ENCODE assay signal across 2 cellular contexts in the genomic region with DNA sequence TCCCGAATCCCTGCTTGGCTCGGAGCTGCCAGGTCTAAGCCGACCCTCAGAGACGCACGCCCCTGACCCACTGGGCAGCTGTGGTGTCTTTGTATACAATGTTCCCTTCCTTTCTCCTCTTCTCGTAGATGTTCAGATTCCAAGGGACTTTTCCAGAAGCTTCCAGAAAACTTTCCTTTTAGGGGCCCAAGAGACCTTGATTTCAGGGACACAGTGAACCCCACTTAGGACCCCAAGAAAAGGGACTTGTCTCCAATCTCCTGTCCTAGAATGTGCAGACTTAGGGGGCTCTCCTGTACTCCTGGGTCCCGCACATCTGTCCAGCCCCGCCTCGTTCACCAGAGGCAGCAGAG.
TF ChIP-seq lines count a peak whose summit lies in the region.

No MANE protein-coding gene starts in this region.

TF ChIP-seq in HCT116, 20 proteins besides CTCF, POLR2A, EP300 and RAD21 (continued from another document):
- TF ChIP-seq, protein P1, sequence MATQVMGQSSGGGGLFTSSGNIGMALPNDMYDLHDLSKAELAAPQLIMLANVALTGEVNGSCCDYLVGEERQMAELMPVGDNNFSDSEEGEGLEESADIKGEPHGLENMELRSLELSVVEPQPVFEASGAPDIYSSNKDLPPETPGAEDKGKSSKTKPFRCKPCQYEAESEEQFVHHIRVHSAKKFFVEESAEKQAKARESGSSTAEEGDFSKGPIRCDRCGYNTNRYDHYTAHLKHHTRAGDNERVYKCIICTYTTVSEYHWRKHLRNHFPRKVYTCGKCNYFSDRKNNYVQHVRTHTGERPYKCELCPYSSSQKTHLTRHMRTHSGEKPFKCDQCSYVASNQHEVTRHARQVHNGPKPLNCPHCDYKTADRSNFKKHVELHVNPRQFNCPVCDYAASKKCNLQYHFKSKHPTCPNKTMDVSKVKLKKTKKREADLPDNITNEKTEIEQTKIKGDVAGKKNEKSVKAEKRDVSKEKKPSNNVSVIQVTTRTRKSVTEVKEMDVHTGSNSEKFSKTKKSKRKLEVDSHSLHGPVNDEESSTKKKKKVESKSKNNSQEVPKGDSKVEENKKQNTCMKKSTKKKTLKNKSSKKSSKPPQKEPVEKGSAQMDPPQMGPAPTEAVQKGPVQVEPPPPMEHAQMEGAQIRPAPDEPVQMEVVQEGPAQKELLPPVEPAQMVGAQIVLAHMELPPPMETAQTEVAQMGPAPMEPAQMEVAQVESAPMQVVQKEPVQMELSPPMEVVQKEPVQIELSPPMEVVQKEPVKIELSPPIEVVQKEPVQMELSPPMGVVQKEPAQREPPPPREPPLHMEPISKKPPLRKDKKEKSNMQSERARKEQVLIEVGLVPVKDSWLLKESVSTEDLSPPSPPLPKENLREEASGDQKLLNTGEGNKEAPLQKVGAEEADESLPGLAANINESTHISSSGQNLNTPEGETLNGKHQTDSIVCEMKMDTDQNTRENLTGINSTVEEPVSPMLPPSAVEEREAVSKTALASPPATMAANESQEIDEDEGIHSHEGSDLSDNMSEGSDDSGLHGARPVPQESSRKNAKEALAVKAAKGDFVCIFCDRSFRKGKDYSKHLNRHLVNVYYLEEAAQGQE (IDR thresholded peaks at IDR 0.05; ENCODE audit: low read depth), result no peak
- TF ChIP-seq CEBPB (IDR thresholded peaks at IDR 0.05; ENCODE audit: low read depth) (no peak), FOSL1 (IDR thresholded peaks at IDR 0.05; ENCODE audit: low read depth) (no peak), POLR2AphosphoS5 (IDR thresholded peaks at IDR 0.05; ENCODE audit: low read depth, low read length) (no peak), EZH2 (IDR thresholded peaks at IDR 0.05) (no peak), SRF (IDR thresholded peaks at IDR 0.05; ENCODE audit: low read depth) (no peak)
- TF ChIP-seq, protein P2, sequence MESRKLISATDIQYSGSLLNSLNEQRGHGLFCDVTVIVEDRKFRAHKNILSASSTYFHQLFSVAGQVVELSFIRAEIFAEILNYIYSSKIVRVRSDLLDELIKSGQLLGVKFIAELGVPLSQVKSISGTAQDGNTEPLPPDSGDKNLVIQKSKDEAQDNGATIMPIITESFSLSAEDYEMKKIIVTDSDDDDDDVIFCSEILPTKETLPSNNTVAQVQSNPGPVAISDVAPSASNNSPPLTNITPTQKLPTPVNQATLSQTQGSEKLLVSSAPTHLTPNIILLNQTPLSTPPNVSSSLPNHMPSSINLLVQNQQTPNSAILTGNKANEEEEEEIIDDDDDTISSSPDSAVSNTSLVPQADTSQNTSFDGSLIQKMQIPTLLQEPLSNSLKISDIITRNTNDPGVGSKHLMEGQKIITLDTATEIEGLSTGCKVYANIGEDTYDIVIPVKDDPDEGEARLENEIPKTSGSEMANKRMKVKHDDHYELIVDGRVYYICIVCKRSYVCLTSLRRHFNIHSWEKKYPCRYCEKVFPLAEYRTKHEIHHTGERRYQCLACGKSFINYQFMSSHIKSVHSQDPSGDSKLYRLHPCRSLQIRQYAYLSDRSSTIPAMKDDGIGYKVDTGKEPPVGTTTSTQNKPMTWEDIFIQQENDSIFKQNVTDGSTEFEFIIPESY (IDR thresholded peaks at IDR 0.05; ENCODE audit: extremely low read depth, insufficient replicate concordance, low read length), result no peak
- TF ChIP-seq, protein P3, sequence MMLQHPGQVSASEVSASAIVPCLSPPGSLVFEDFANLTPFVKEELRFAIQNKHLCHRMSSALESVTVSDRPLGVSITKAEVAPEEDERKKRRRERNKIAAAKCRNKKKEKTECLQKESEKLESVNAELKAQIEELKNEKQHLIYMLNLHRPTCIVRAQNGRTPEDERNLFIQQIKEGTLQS (IDR thresholded peaks at IDR 0.05), result no peak

TF ChIP-seq in K562, 482 proteins besides CTCF, POLR2A, EP300 and RAD21 (continued from another document):
- TF ChIP-seq, protein P4, sequence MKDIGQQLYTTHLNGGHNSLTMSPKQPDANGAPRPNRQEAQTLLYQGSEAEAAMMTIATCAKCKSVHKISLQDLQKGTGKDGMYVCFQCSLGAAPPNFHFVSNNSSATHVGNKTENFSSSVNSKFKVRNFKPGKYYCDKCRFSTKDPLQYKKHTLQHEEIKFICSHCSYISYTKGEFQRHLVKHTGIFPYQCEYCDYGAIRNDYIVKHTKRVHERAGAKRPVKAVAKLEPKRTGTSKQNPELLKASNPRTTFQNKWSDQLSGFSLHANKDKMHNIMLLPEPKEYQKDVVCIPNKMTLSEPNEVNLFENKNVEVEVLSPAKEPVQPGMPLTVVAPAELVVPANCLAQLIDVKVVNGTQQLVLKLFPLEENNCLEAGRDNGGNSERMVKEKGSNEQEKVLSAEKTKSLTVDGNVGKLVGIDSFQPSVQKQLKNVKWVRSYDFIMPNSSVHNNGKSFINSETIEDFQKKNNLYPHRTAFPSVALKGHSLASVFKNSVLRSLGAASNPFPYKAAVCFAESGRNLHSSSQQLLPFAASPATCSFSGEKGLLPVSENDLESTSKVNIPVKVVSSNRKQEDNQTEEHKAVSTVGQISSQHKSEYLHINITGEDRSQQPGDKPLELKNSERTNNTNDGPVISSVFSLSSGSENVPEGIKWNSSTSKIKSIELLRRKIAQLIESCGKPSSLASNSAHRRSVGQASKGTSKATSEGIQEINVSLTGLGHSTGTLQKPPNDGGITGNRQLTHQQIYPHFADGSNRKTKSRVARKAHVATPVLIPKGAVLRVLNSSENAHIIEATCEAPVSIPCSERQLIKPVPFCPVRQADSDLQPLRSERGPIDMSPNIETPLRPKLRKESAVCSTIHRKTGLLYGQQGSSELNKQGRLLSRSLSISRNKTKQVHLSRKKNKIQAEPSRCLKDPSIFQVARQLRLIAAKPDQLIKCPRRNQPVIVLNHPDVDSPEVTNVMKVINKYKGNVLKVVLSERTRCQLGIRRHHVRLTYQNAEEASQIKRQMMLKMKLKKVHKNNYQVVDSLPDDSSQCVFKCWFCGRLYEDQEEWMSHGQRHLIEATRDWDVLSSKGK (CRISPR knock-in tag; IDR thresholded peaks at IDR 0.05), result no peak
- TF ChIP-seq, protein P5, sequence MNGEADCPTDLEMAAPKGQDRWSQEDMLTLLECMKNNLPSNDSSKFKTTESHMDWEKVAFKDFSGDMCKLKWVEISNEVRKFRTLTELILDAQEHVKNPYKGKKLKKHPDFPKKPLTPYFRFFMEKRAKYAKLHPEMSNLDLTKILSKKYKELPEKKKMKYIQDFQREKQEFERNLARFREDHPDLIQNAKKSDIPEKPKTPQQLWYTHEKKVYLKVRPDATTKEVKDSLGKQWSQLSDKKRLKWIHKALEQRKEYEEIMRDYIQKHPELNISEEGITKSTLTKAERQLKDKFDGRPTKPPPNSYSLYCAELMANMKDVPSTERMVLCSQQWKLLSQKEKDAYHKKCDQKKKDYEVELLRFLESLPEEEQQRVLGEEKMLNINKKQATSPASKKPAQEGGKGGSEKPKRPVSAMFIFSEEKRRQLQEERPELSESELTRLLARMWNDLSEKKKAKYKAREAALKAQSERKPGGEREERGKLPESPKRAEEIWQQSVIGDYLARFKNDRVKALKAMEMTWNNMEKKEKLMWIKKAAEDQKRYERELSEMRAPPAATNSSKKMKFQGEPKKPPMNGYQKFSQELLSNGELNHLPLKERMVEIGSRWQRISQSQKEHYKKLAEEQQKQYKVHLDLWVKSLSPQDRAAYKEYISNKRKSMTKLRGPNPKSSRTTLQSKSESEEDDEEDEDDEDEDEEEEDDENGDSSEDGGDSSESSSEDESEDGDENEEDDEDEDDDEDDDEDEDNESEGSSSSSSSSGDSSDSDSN (IDR thresholded peaks at IDR 0.05; ENCODE audit: borderline replicate concordance in 1 of 2, low read depth in 2 of 2, low read length in 2 of 2), result no peak
- TF ChIP-seq ZNF3 (CRISPR knock-in tag; IDR thresholded peaks at IDR 0.05) (no peak), ZNF717 (CRISPR knock-in tag; IDR thresholded peaks at IDR 0.05) (no peak), DNMT1 (IDR thresholded peaks at IDR 0.05) (no peak), PHF21A (IDR thresholded peaks at IDR 0.05; ENCODE audit: borderline replicate concordance, low read depth) (no peak), ZNF644 (tag; IDR thresholded peaks at IDR 0.05; ENCODE audit: low read depth) (no peak), NFIC (IDR thresholded peaks at IDR 0.05) (no peak), KLF6 (CRISPR knock-in tag; IDR thresholded peaks at IDR 0.05; ENCODE audit: borderline replicate concordance) (no peak), PHF20 (IDR thresholded peaks at IDR 0.05; ENCODE audit: partially characterized antibody) (no peak), ZNF212 (CRISPR knock-in tag; IDR thresholded peaks at IDR 0.05) (no peak), ZEB2 (IDR thresholded peaks at IDR 0.05) (no peak)
- TF ChIP-seq, protein P6, sequence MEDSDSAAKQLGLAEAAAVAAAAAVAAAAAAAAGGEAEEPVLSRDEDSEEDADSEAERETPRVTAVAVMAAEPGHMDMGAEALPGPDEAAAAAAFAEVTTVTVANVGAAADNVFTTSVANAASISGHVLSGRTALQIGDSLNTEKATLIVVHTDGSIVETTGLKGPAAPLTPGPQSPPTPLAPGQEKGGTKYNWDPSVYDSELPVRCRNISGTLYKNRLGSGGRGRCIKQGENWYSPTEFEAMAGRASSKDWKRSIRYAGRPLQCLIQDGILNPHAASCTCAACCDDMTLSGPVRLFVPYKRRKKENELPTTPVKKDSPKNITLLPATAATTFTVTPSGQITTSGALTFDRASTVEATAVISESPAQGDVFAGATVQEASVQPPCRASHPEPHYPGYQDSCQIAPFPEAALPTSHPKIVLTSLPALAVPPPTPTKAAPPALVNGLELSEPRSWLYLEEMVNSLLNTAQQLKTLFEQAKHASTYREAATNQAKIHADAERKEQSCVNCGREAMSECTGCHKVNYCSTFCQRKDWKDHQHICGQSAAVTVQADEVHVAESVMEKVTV (CRISPR knock-in tag; IDR thresholded peaks at IDR 0.05), result no peak
